ENCODE assay signal across 21 cellular contexts in genomic region chr5:91528831-91529230, GRCh38.
"Had no signal": no experiment of that assay in that cellular context is flagged by ENCODE, and none has a peak within 500 bp of the region (broad histone marks: within the 10 kb centered on the region; RNA-seq: fewer than 3 reads in every experiment).

No MANE protein-coding gene starts in this region.

- DNase-seq: activated CD4-positive, alpha-beta T cell treated with anti-CD3 and anti-CD28 coated beads, Interleukin-2, amount 50 U/mL, for 4 hours; activated CD8-positive, alpha-beta memory T cell treated with anti-CD3 and anti-CD28 coated beads for 24 hours; activated CD8-positive, alpha-beta memory T cell treated with anti-CD3 and anti-CD28 coated beads, Interleukin-2, amount 50 U/mL, for 4 hours; activated naive CD4-positive, alpha-beta T cell treated with anti-CD3 and anti-CD28 coated beads for 36 hours; activated naive CD8-positive, alpha-beta T cell treated with anti-CD3 and anti-CD28 coated beads, Interleukin-2, amount 10 ng/mL, durations not matched to agents 7 days and 5 days; activated T-cell treated with anti-CD3 and anti-CD28 coated beads, Interleukin-2, amount 50 U/mL, for 4 hours; amniotic stem cell; colonic mucosa; dorsolateral prefrontal cortex; effector memory CD8-positive, alpha-beta T cell; glutamatergic neuron; immature natural killer cell; left lung; natural killer cell; retina; stimulated activated CD4-positive, alpha-beta T cell treated with anti-CD3 and anti-CD28 coated beads, Interleukin-2, amount 100 ng/mL, for 48 hours; stimulated activated CD8-positive, alpha-beta memory T cell treated with anti-CD3 and anti-CD28 coated beads, Interleukin-4, amount 100 ng/mL, for 48 hours; stimulated activated naive B cell treated with anti-CD40 and anti-IgM and Interleukin-4, amounts not matched to agents 10 μg/mL and 1 μg/mL and 100 μg/mL, for 72 hours; trophoblast cell; uterus had no signal

- ATAC-seq: activated T-cell treated with anti-CD3 and anti-CD28 coated beads, Interleukin-2, amount 50 U/mL, for 4 hours; effector memory CD8-positive, alpha-beta T cell; left lung; natural killer cell; stimulated activated naive B cell treated with anti-CD40 and anti-IgM and Interleukin-4, amounts not matched to agents 10 μg/mL and 1 μg/mL and 100 μg/mL, for 72 hours; WTC11 had no signal
